Comparison of ENCODE assay signal across 17 cellular contexts in the genomic region with DNA sequence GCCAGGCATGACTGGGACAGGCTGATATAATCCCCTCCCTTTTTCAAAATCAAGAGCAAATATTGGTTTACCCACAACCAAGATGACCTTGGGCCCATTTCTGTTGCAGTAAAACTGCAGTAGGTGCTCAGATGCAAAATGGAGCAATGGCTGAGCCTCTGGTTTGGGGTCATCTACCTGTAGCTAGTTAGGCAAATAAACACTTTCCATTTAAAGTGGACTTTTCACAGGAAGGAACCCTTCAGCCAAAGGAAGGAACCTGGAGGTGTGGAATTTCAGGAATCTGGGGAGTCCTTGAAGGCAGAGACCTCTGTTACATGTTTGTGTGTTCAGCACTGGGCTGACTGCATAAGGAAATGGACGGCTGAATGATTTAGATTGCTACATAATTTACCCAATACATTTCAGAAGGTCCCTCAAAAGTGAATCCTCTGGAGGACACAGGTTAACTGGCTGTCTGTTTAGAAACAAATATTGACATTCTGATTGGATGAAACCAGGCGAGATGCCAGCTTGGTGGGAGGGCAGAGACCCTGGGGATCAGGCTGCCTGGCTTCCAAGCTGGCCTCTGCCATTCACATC.
DNase-seq lines count a peak whose midpoint lies in the region; ATAC-seq and TF ChIP-seq lines count a peak whose summit lies in the region.
"Had no signal": no experiment of that assay in that cellular context is flagged by ENCODE, and none has a peak within 500 bp of the region (broad histone marks: within the 10 kb centered on the region; RNA-seq: fewer than 3 reads in every experiment).

No MANE protein-coding gene starts in this region.

- 29% methylated on average over 2 of the region's 2 CpGs for WGBS in liver

- ATAC-seq in GM21526 (IDR thresholded peaks at IDR 0.05; ENCODE audit: low FRiP score, unreplicated experiment) (no peak), HG03135 (IDR thresholded peaks at IDR 0.05; ENCODE audit: unreplicated experiment) (no peak)
- ATAC-seq: activated T-cell treated with anti-CD3 and anti-CD28 coated beads, Interleukin-2, amount 50 U/mL, for 72 hours had no signal

- H3K27me3 ChIP-seq in liver (ENCODE audit: control insufficient read depth in 4 of 4, insufficient read depth in 4 of 4, low read length in 3 of 4): no peaks in the 10 kb centered on the region

- H3K9me3 ChIP-seq in liver (ENCODE audit: control insufficient read depth in 4 of 4, low read length in 3 of 4): no peaks in the 10 kb centered on the region

- TF ChIP-seq RAD21 in liver (IDR thresholded peaks at IDR 0.05): peak; percentile 21 to 25

- TF ChIP-seq CTCF in epithelial cell of proximal tubule (conservative IDR thresholded peaks at IDR 0.05; ENCODE audit: low read depth, low read length): no peak
- TF ChIP-seq CTCF in liver (IDR thresholded peaks at IDR 0.05; ENCODE audit: low read depth, low read length, missing input control): no peak

- H3K36me3 ChIP-seq in liver (ENCODE audit: control insufficient read depth in 4 of 4, insufficient read depth in 3 of 4, low read depth in 1 of 4, low read length in 3 of 4): no peaks in the 10 kb centered on the region

- H3K27ac ChIP-seq in liver (ENCODE audit: low read depth in 1 of 2, low read length in 2 of 2): peak overlapping the region; percentile 62 to 80
- H3K27ac ChIP-seq: A549 had no signal

- peak overlapping the region in 1 of 2 donors; percentile 23 for H3K9ac ChIP-seq in liver (ENCODE audit: low read depth in 1 of 2, low read length in 2 of 2)

- H3K4me3 ChIP-seq in epithelial cell of proximal tubule (ENCODE audit: low read depth, low read length) (no peak overlapping the region), liver (ENCODE audit: low read depth in 1 of 3, low read length in 3 of 3) (no peak overlapping the region)
- H3K4me3 ChIP-seq: A549 had no signal

- peak; percentile 24 for DNase-seq in activated effector memory CD4-positive, alpha-beta T cell treated with anti-CD3 and anti-CD28 coated beads, Interleukin-2, amount 50 U/mL, for 16 hours
- DNase-seq in activated effector memory CD4-positive, alpha-beta T cell treated with Interleukin-2 at 50 U/mL for 16 hours: no peak
- DNase-seq in epithelial cell of proximal tubule (ENCODE audit: low read depth) (peak; percentile 18), SHP77 (lab: John Stamatoyannopoulos, UW) (no peak), GM19240 (ENCODE audit: insufficient read length, low spot score) (no peak)
- DNase-seq: activated CD4-positive, alpha-beta T cell treated with anti-CD3 and anti-CD28 coated beads, Interleukin-2, amount 10 ng/mL, durations not matched to agents 7 days and 5 days; activated T-cell treated with anti-CD3 and anti-CD28 coated beads, Interleukin-2, amount 50 U/mL, for 72 hours; DMS79; foreskin melanocyte; HFFc6; posterior cingulate gyrus; small intestine; trophoblast cell had no signal

- peaks cover 9 to 52% (median 32%) of the 10 kb centered on the region in 4 donors for H3K4me1 ChIP-seq in liver (ENCODE audit: control insufficient read depth in 4 of 4, insufficient read depth in 4 of 4, low read length in 3 of 4)
- H3K4me1 ChIP-seq: A549 had no signal

TF ChIP-seq in liver, 16 proteins besides CTCF, POLR2A, EP300 and RAD21:
- TF ChIP-seq, protein P1, sequence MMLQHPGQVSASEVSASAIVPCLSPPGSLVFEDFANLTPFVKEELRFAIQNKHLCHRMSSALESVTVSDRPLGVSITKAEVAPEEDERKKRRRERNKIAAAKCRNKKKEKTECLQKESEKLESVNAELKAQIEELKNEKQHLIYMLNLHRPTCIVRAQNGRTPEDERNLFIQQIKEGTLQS (IDR thresholded peaks at IDR 0.05): no peak
- TF ChIP-seq GABPA (IDR thresholded peaks at IDR 0.05 in 1 of 2, conservative IDR thresholded peaks at IDR 0.05 in 1 of 2): no peak
- TF ChIP-seq FOXA1 (IDR thresholded peaks at IDR 0.05): peak; percentile 7
- TF ChIP-seq FOXA2 (IDR thresholded peaks at IDR 0.05): peak; percentile 66
- peak; percentile 34 for TF ChIP-seq NR2F2 (IDR thresholded peaks at IDR 0.05)
- TF ChIP-seq HNF4G (IDR thresholded peaks at IDR 0.05): peak; percentile 35
- peak; percentile 69 to 80 for TF ChIP-seq JUND (IDR thresholded peaks at IDR 0.05)
- peak in 1 of 2 donors; percentile 23 for TF ChIP-seq EGR1 (IDR thresholded peaks at IDR 0.05; ENCODE audit: low read depth in 2 of 2)
- TF ChIP-seq, protein P2, sequence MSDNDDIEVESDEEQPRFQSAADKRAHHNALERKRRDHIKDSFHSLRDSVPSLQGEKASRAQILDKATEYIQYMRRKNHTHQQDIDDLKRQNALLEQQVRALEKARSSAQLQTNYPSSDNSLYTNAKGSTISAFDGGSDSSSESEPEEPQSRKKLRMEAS (IDR thresholded peaks at IDR 0.05): peak; percentile 64
- peak; percentile 69 to 74 for TF ChIP-seq HNF4A (conservative IDR thresholded peaks at IDR 0.05)
- peak; percentile 94 for TF ChIP-seq YY1 (IDR thresholded peaks at IDR 0.05)
- peak; percentile 49 for TF ChIP-seq TAF1 (conservative IDR thresholded peaks at IDR 0.05)
- TF ChIP-seq, protein P3, sequence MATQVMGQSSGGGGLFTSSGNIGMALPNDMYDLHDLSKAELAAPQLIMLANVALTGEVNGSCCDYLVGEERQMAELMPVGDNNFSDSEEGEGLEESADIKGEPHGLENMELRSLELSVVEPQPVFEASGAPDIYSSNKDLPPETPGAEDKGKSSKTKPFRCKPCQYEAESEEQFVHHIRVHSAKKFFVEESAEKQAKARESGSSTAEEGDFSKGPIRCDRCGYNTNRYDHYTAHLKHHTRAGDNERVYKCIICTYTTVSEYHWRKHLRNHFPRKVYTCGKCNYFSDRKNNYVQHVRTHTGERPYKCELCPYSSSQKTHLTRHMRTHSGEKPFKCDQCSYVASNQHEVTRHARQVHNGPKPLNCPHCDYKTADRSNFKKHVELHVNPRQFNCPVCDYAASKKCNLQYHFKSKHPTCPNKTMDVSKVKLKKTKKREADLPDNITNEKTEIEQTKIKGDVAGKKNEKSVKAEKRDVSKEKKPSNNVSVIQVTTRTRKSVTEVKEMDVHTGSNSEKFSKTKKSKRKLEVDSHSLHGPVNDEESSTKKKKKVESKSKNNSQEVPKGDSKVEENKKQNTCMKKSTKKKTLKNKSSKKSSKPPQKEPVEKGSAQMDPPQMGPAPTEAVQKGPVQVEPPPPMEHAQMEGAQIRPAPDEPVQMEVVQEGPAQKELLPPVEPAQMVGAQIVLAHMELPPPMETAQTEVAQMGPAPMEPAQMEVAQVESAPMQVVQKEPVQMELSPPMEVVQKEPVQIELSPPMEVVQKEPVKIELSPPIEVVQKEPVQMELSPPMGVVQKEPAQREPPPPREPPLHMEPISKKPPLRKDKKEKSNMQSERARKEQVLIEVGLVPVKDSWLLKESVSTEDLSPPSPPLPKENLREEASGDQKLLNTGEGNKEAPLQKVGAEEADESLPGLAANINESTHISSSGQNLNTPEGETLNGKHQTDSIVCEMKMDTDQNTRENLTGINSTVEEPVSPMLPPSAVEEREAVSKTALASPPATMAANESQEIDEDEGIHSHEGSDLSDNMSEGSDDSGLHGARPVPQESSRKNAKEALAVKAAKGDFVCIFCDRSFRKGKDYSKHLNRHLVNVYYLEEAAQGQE (IDR thresholded peaks at IDR 0.05): peak; percentile 80
- TF ChIP-seq RXRA (IDR thresholded peaks at IDR 0.05): peak; percentile 90 to 96
- TF ChIP-seq, protein P4, sequence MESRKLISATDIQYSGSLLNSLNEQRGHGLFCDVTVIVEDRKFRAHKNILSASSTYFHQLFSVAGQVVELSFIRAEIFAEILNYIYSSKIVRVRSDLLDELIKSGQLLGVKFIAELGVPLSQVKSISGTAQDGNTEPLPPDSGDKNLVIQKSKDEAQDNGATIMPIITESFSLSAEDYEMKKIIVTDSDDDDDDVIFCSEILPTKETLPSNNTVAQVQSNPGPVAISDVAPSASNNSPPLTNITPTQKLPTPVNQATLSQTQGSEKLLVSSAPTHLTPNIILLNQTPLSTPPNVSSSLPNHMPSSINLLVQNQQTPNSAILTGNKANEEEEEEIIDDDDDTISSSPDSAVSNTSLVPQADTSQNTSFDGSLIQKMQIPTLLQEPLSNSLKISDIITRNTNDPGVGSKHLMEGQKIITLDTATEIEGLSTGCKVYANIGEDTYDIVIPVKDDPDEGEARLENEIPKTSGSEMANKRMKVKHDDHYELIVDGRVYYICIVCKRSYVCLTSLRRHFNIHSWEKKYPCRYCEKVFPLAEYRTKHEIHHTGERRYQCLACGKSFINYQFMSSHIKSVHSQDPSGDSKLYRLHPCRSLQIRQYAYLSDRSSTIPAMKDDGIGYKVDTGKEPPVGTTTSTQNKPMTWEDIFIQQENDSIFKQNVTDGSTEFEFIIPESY (IDR thresholded peaks at IDR 0.05): peak; percentile 69
- TF ChIP-seq SP1 (IDR thresholded peaks at IDR 0.05): peak; percentile 99

Comparison
In these comparisons a context has a peak if more than half of its experiments do, and no peak if none do; other contexts are left out.
1. DNase-seq: peak in activated effector memory CD4-positive, alpha-beta T cell treated with anti-CD3 and anti-CD28 coated beads, Interleukin-2, amount 50 U/mL, for 16 hours (single experiment) and epithelial cell of proximal tubule (single experiment); none in activated effector memory CD4-positive, alpha-beta T cell treated with Interleukin-2 at 50 U/mL for 16 hours (single experiment), SHP77 (0 of 2) and GM19240 (single experiment).